In the genomic region with DNA sequence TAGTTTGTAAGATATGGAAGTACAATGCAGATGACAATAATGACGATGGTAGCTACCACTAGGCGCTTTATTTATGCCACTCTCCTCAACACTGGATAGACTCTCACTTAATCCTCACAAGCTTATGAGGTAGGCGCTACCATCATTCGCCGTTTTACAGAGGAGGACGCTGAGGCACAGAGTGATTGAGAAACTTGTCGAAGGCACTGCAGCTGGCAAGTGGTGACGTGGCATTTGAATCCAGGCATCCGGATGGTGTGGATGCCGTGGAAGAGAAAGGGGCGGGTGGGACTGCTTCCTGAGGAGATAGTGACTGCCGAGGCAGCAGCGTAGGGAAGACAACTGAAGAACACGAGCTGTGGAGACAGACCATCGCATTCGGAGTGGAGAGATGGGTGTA, we compare ENCODE assay signal across 14 cellular contexts. TPM values are rescaled to one million over a fixed set of nuclear protein-coding genes. Genes with fewer than 3 reads are reported as not detected.
A peak's percentile ranks its signal among the peaks of the same experiment; 100 is the strongest.
DNase-seq lines count a peak whose midpoint lies in the region; FAIRE-seq and TF ChIP-seq lines count a peak whose summit lies in the region.
"Had no signal": no experiment of that assay in that cellular context is flagged by ENCODE, and none has a peak within 500 bp of the region (broad histone marks: within the 10 kb centered on the region; RNA-seq: fewer than 3 reads in every experiment).

No MANE protein-coding gene starts in this region.

- TF ChIP-seq CTCF in Loucy (conservative IDR thresholded peaks at IDR 0.05; ENCODE audit: low read length) = no peak
- TF ChIP-seq CTCF in astrocyte (IDR thresholded peaks at IDR 0.05; ENCODE audit: insufficient read depth, low read depth, low read length) = no peak
- TF ChIP-seq CTCF in neutrophil (IDR thresholded peaks at IDR 0.05) = no peak

- H3K4me1 Mint-ChIP-seq in T-helper 1 cell treated with Interleukin-12 subunit alpha and Interleukin-12 subunit beta and Interleukin-4 antibody, amounts not matched to agents 30 μg/mL and 1 μg/mL, for 36 hours (ENCODE audit: low read depth) = peaks cover 29% of the 10 kb centered on the region
- H3K4me1 Mint-ChIP-seq in astrocyte (ENCODE audit: low read depth, unreplicated experiment) = peaks cover 24% of the 10 kb centered on the region

- FAIRE-seq in astrocyte (lab: Jason Lieb, UNC) (no peak), frontal cortex (lab: Jason Lieb, UNC) (no peak)
- FAIRE-seq: A204.1 had no signal

- H3K9me3 Mint-ChIP-seq in T-helper 1 cell treated with Interleukin-12 subunit alpha and Interleukin-12 subunit beta and Interleukin-4 antibody, amounts not matched to agents 30 μg/mL and 1 μg/mL, for 36 hours = no peaks in the 10 kb centered on the region
- H3K9me3 Mint-ChIP-seq in astrocyte (ENCODE audit: unreplicated experiment) = no peaks in the 10 kb centered on the region

- H2AFZ ChIP-seq in Loucy (ENCODE audit: low read length) (no peak overlapping the region), astrocyte (ENCODE audit: low read depth, low read length) (no peak overlapping the region)

- H3K4me1 ChIP-seq in Loucy (ENCODE audit: insufficient read depth, low read length, poor library complexity, severe bottlenecking) (peaks cover 27% of the 10 kb centered on the region), astrocyte (ENCODE audit: insufficient read depth, low read length) (peaks cover 26% of the 10 kb centered on the region), neutrophil (ENCODE audit: control insufficient read depth in 1 of 2, insufficient read depth in 1 of 2, low read depth in 1 of 2, low read length in 1 of 2) (peaks cover 44 to 49% of the 10 kb centered on the region in 2 experiments)

- H3K27ac ChIP-seq in astrocyte (ENCODE audit: low read depth, low read length) (no peak overlapping the region), neutrophil (peak overlapping the region; percentile 93)

- H3K36me3 Mint-ChIP-seq in T-helper 1 cell treated with Interleukin-12 subunit alpha and Interleukin-12 subunit beta and Interleukin-4 antibody, amounts not matched to agents 30 μg/mL and 1 μg/mL, for 36 hours (ENCODE audit: low read depth) = peaks cover 40% of the 10 kb centered on the region
- peaks cover 12% of the 10 kb centered on the region for H3K36me3 Mint-ChIP-seq in astrocyte (ENCODE audit: low read depth, unreplicated experiment)

- H3K4me3 ChIP-seq in Loucy (ENCODE audit: low read length, poor library complexity, severe bottlenecking) = no peak overlapping the region
- H3K4me3 ChIP-seq in astrocyte (ENCODE audit: insufficient read depth, low read depth, low read length) = no peak overlapping the region
- peak overlapping the region in 1 of 2 experiments; percentile 87 for H3K4me3 ChIP-seq in neutrophil (ENCODE audit: low read depth in 1 of 2, low read length in 1 of 2)

- peak overlapping the region; percentile 72 for H3K27ac Mint-ChIP-seq in T-helper 1 cell treated with Interleukin-12 subunit alpha and Interleukin-12 subunit beta and Interleukin-4 antibody, amounts not matched to agents 30 μg/mL and 1 μg/mL, for 36 hours
- H3K27ac Mint-ChIP-seq in astrocyte (ENCODE audit: unreplicated experiment) = peak overlapping the region; percentile 36

- no peaks in the 10 kb centered on the region for H3K9me2 ChIP-seq in Loucy (replicated peaks; ENCODE audit: low read depth, low read length)

- H4K20me1 ChIP-seq in Loucy (ENCODE audit: insufficient read depth, low read length, poor library complexity, severe bottlenecking) = peaks cover 35% of the 10 kb centered on the region
- H4K20me1 ChIP-seq in astrocyte (ENCODE audit: insufficient read depth, low read length) = peaks cover 35% of the 10 kb centered on the region

- H3K27me3 ChIP-seq in Loucy (ENCODE audit: insufficient read depth, low read length, poor library complexity, severe bottlenecking) (no peaks in the 10 kb centered on the region), astrocyte (ENCODE audit: insufficient read depth, low read length) (no peaks in the 10 kb centered on the region), neutrophil (no peaks in the 10 kb centered on the region)
- H3K27me3 ChIP-seq: adrenal gland had no signal

- peak overlapping the region; percentile 75 for H3K9ac ChIP-seq in Loucy (ENCODE audit: low read depth, low read length, poor library complexity, severe bottlenecking)
- H3K9ac ChIP-seq in astrocyte (ENCODE audit: low read length) = no peak overlapping the region

- H3K4me3 Mint-ChIP-seq in T-helper 1 cell treated with Interleukin-12 subunit alpha and Interleukin-12 subunit beta and Interleukin-4 antibody, amounts not matched to agents 30 μg/mL and 1 μg/mL, for 36 hours = peak overlapping the region; percentile 60
- H3K4me3 Mint-ChIP-seq in astrocyte (ENCODE audit: unreplicated experiment) = peak overlapping the region; percentile 99

- H3K36me3 ChIP-seq in Loucy (ENCODE audit: insufficient read depth, low read length) = peaks cover 31% of the 10 kb centered on the region
- peaks cover 22% of the 10 kb centered on the region for H3K36me3 ChIP-seq in astrocyte (ENCODE audit: insufficient read depth, low read length)
- peaks cover 82% of the 10 kb centered on the region for H3K36me3 ChIP-seq in neutrophil

- peak overlapping the region; percentile 80 for H3K4me2 ChIP-seq in Loucy (ENCODE audit: low read depth, low read length, poor library complexity, severe bottlenecking)
- H3K4me2 ChIP-seq in astrocyte (ENCODE audit: low read length) = no peak overlapping the region

- no peaks in the 10 kb centered on the region for H3K27me3 Mint-ChIP-seq in T-helper 1 cell treated with Interleukin-12 subunit alpha and Interleukin-12 subunit beta and Interleukin-4 antibody, amounts not matched to agents 30 μg/mL and 1 μg/mL, for 36 hours (ENCODE audit: low read depth)
- H3K27me3 Mint-ChIP-seq in astrocyte (ENCODE audit: low read depth, unreplicated experiment) = no peaks in the 10 kb centered on the region

- no peaks in the 10 kb centered on the region; the same call in 1 of the 2 replicates for H3F3A ChIP-seq in Loucy (ENCODE audit: low read depth)

- H3K79me2 ChIP-seq in Loucy (ENCODE audit: insufficient read depth, low read length) = peaks cover 39% of the 10 kb centered on the region
- peaks cover 43% of the 10 kb centered on the region for H3K79me2 ChIP-seq in astrocyte (ENCODE audit: insufficient read depth, low read length)

- no peak for DNase-seq in T-helper 1 cell
- no peak for DNase-seq in astrocyte (ENCODE audit: low read depth)
- no peak for DNase-seq in activated CD4-positive, CD25-positive, alpha-beta regulatory T cell (lab: John Stamatoyannopoulos, UW)
- no peak for DNase-seq in frontal cortex (ENCODE audit: low spot score in 2 of 2)
- DNase-seq in NCI-H187 (lab: John Stamatoyannopoulos, UW) = no peak
- DNase-seq: adrenal gland; DMS79 treated with DMSO at 0.1 percent for 48 hours; effector CD8-positive, alpha-beta T cell; NCI-H2227 treated with DMSO at 0.1 percent for 48 hours; stimulated activated CD4-positive, alpha-beta T cell treated with anti-CD3 and anti-CD28 coated beads, Interleukin-2, amount 100 ng/mL, for 48 hours had no signal

- no peaks in the 10 kb centered on the region for H3K9me3 ChIP-seq in Loucy (ENCODE audit: insufficient read depth, low read depth, low read length)
- H3K9me3 ChIP-seq in astrocyte (ENCODE audit: insufficient read depth, low read depth, low read length) = no peaks in the 10 kb centered on the region
- H3K9me3 ChIP-seq in neutrophil = no peaks in the 10 kb centered on the region
- H3K9me3 ChIP-seq: adrenal gland had no signal

RNA-seq across cellular contexts. Expression of a gene that starts 1.3 kb away (rescaled TPM):
- total RNA-seq in astrocyte = 685 and 779 TPM in 2 replicates
- total RNA-seq in frontal cortex = 2,066 TPM

RNA-seq across cellular contexts. Expression of a gene that starts 8.3 kb away (rescaled TPM):
- total RNA-seq in astrocyte (50.1 and 52.6 TPM in 2 replicates), frontal cortex (33.4 TPM)

RNA-seq across cellular contexts. Expression of a gene that starts 10.0 kb away (rescaled TPM):
- 145 and 162 TPM in 2 replicates for total RNA-seq in astrocyte
- 18.3 TPM for total RNA-seq in frontal cortex

RNA-seq across cellular contexts. Expression of a gene that starts 23.4 kb away (rescaled TPM):
- total RNA-seq in astrocyte (not detected in 2 replicates), frontal cortex (not detected)

RNA-seq across cellular contexts. Expression of a gene that starts 26.4 kb away (rescaled TPM):
- total RNA-seq in astrocyte (0.94 and 1.9 TPM in 2 replicates), frontal cortex (not detected)
